7 cellular contexts compared by ENCODE assay signal in the genomic region with DNA sequence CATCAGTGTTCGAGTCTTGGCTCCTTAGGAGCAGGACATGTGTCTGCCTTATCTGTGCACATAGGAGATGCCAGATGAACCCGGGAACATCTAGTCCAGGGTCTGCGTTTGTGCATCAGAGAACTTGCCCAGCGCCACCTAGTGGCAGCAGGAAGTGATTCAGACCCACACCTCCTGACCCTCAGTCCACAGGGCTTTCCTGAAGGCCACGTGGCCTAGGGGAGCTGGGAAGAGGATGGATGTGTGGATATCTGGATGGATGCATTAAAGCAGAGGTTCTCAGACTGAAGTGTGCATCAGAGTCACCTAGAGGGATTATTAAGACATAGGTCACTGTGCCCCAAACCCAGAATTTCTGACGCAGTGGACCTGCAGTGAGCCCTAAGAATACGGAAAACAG. TPM values are rescaled to one million over a fixed set of nuclear protein-coding genes. Genes with fewer than 3 reads are reported as not detected.
DNase-seq lines count a peak whose midpoint lies in the region; ATAC-seq, FAIRE-seq and TF ChIP-seq lines count a peak whose summit lies in the region.

No MANE protein-coding gene starts in this region.

- DNase-seq in GM10248 (ENCODE audit: extremely low spot score) (peak; percentile 53), NT2/D1 (ENCODE audit: low read depth, low spot score) (peak; percentile 52), Right ventricle myocardium superior (peak; percentile 61), small intestine (peak; percentile 49), GM19240 (ENCODE audit: insufficient read length, low spot score) (no peak)
- DNase-seq in activated T-cell treated with anti-CD3 and anti-CD28 coated beads, Interleukin-2, amount 50 U/mL, for 72 hours: peak; percentile 56 to 57

- ATAC-seq in HG02759 (IDR thresholded peaks at IDR 0.05; ENCODE audit: unreplicated experiment) (peak; percentile 59), Right ventricle myocardium superior (ENCODE audit: poor library complexity) (peak; percentile 83)
- ATAC-seq in activated T-cell treated with anti-CD3 and anti-CD28 coated beads, Interleukin-2, amount 50 U/mL, for 72 hours (replicated peaks in 1 of 2): peak; percentile 54 to 71

- H3K27ac ChIP-seq in small intestine (ENCODE audit: low read depth in 1 of 2, low read length in 1 of 2): no peak overlapping the region

- no peaks in the 10 kb centered on the region for H3K9me3 ChIP-seq in NT2/D1 (ENCODE audit: insufficient read depth, low read length)
- no peaks in the 10 kb centered on the region for H3K9me3 ChIP-seq in small intestine (ENCODE audit: control insufficient read depth, low read depth)

- no peak overlapping the region for H3K4me3 Mint-ChIP-seq in activated T-cell treated with anti-CD3 and anti-CD28 coated beads, Interleukin-2, amount 50 U/mL, for 72 hours

- no peak overlapping the region for H3K9ac ChIP-seq in NT2/D1 (ENCODE audit: insufficient read length, low read depth)

- 40 to 47% (median 44%) methylated on average over 7 of the region's 7 CpGs for WGBS in small intestine, 3 donors

- peak; percentile 38 for TF ChIP-seq CTCF in GM10248 (IDR thresholded peaks at IDR 0.05; ENCODE audit: control extremely low read depth, extremely low read depth, low read depth, missing control alignments)

- intact Hi-C loops in Right ventricle myocardium superior (cut with DNase I): no loop called here

- CTCF ChIA-PET in GM10248 (lab: Yijun Ruan, JAX): interaction anchor here (1.0 to 6.2 kb wide), 13 partner anchors 9 to 505 kb away, joined by 3 to 40 read pairs (median 5); no protein-coding TSS in a partner anchor

- FAIRE-seq in small intestine (lab: Jason Lieb, UNC): no peak

- H3K4me1 ChIP-seq in NT2/D1 (ENCODE audit: insufficient read depth, insufficient read length) (no peaks in the 10 kb centered on the region), small intestine (ENCODE audit: control insufficient read depth in 2 of 2, insufficient read depth in 1 of 2, low read depth in 1 of 2, low read length in 1 of 2) (no peaks in the 10 kb centered on the region)

- H3K4me3 ChIP-seq in NT2/D1 (ENCODE audit: insufficient read length, low read depth) (no peak overlapping the region), small intestine (ENCODE audit: low read depth in 1 of 2, low read length in 2 of 2) (no peak overlapping the region)

- H3K36me3 ChIP-seq in NT2/D1 (ENCODE audit: insufficient read depth, insufficient read length, low read length): no peaks in the 10 kb centered on the region
- no peaks in the 10 kb centered on the region for H3K36me3 ChIP-seq in small intestine (ENCODE audit: control insufficient read depth in 2 of 2, insufficient read depth in 2 of 2, low read length in 2 of 2)

- peaks cover 5% of the 10 kb centered on the region for H3K4me1 Mint-ChIP-seq in activated T-cell treated with anti-CD3 and anti-CD28 coated beads, Interleukin-2, amount 50 U/mL, for 72 hours (ENCODE audit: low read depth)

- H3K36me3 Mint-ChIP-seq in activated T-cell treated with anti-CD3 and anti-CD28 coated beads, Interleukin-2, amount 50 U/mL, for 72 hours (ENCODE audit: insufficient read depth in 2 of 2): no peaks in the 10 kb centered on the region

- POLR2A ChIA-PET in GM10248 (lab: Yijun Ruan, JAX): no interaction called here

- H3K9me3 Mint-ChIP-seq in activated T-cell treated with anti-CD3 and anti-CD28 coated beads, Interleukin-2, amount 50 U/mL, for 72 hours: no peaks in the 10 kb centered on the region

- H3K27me3 ChIP-seq in NT2/D1 (ENCODE audit: insufficient read depth, insufficient read length): no peaks in the 10 kb centered on the region
- peaks cover 0 to 2% of the 10 kb centered on the region in 2 donors for H3K27me3 ChIP-seq in small intestine (ENCODE audit: control insufficient read depth in 2 of 2, insufficient read depth in 2 of 2, low read length in 2 of 2)

- peaks cover 7% of the 10 kb centered on the region for H3K27me3 Mint-ChIP-seq in activated T-cell treated with anti-CD3 and anti-CD28 coated beads, Interleukin-2, amount 50 U/mL, for 72 hours (ENCODE audit: low read depth)

- no peak overlapping the region for H3K27ac Mint-ChIP-seq in activated T-cell treated with anti-CD3 and anti-CD28 coated beads, Interleukin-2, amount 50 U/mL, for 72 hours

RNA-seq across cellular contexts. Expression of a gene that starts 37.3 kb away (rescaled TPM):
- not detected for total RNA-seq in activated T-cell treated with anti-CD3 and anti-CD28 coated beads, Interleukin-2, amount 50 U/mL, for 72 hours
- not detected for total RNA-seq in Right ventricle myocardium superior
- 10 to 100 TPM in 1 of 3 donors, 1 to 10 TPM in 2; 5.1 to 13.6 (median 10.0) TPM for polyA plus RNA-seq in small intestine
